ENCODE assay signal across 30 cellular contexts in the genomic region with DNA sequence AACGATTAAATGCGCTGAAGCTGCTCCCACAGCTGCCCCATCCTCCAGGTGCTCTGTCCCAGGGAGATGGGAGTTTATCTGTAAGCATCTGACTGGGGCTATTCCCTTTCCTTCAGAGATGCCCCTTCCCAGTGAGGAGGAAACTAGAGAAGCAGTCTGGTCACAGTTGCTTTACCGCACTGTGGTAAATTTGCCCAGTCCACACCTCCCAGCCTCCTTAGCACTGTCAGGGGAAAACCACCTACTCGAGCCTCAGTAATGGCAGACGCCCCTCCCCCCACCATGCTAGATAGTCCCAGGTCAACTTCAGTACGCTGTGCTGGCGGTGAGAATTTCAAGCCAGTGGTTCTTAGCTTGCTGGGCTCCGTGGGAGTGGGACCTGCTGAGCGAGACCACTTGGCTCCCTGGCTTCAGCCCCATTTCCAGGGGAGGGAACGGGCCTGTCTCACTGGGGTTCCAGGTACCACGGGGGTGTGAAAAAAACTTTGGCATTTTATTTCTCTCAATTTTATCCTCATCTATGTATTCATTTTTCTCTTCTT.
"Had no signal": no experiment of that assay in that cellular context is flagged by ENCODE, and none has a peak within 500 bp of the region (broad histone marks: within the 10 kb centered on the region; RNA-seq: fewer than 3 reads in every experiment).

No MANE protein-coding gene starts in this region.

- H3K36me3 ChIP-seq: ascending aorta, cardiac muscle cell, MG63, Peyer's patch, WERI-Rb-1 had no signal

- ATAC-seq: activated CD4-positive, alpha-beta T cell treated with anti-CD3 and anti-CD28 coated beads for 36 hours; activated CD8-positive, alpha-beta T cell treated with anti-CD3 and anti-CD28 coated beads, Interleukin-2, amount 10 ng/mL, durations not matched to agents 7 days and 5 days; PC-3 had no signal

- DNase-seq: activated CD4-positive, alpha-beta T cell treated with anti-CD3 and anti-CD28 coated beads for 36 hours; activated CD4-positive, alpha-beta T cell treated with anti-CD3 and anti-CD28 coated beads, Interleukin-2, amount 10 ng/mL, durations not matched to agents 7 days and 5 days; activated CD4-positive, alpha-beta T cell treated with anti-CD3 and anti-CD28 coated beads, Interleukin-2, amount 50 U/mL, for 48 hours; activated CD8-positive, alpha-beta T cell treated with anti-CD3 and anti-CD28 coated beads, Interleukin-2, amount 10 ng/mL, durations not matched to agents 7 days and 5 days; activated gamma-delta T cell; activated naive CD4-positive, alpha-beta T cell treated with Interleukin-2 at 50 U/mL for 16 hours; activated naive CD8-positive, alpha-beta T cell treated with anti-CD3 and anti-CD28 coated beads, Interleukin-2, amount 10 ng/mL, durations not matched to agents 7 days and 5 days; activated T-cell treated with anti-CD3 and anti-CD28 coated beads, Interleukin-2, amount 50 U/mL, for 24 hours; amygdala; MG63; NCI-H1048; NCI-H1105 treated with DMSO at 0.1 percent for 48 hours; NCI-H1436; NCI-H1694; NCI-H1930; NCI-H2081 treated with DMSO at 0.1 percent for 48 hours; NCI-H226; NCI-H446 treated with DMSO at 0.1 percent for 48 hours; NCI-H524; NCI-H69; NCI-H82; NK-92 treated with Interleukin-12 subunit alpha and Interleukin-12 subunit beta, amount 100 ng/mL, for 24 hours; PC-3; Peyer's patch; RPMI8226; SW 1271; T1000; WERI-Rb-1 had no signal

- H3K4me3 ChIP-seq: ascending aorta, cardiac muscle cell, MG63, Peyer's patch had no signal

- H3K27ac ChIP-seq: ascending aorta, cardiac muscle cell, Peyer's patch, WERI-Rb-1 had no signal

- H3K9me3 ChIP-seq: Peyer's patch had no signal

- H3K27me3 ChIP-seq: ascending aorta, cardiac muscle cell, MG63, Peyer's patch had no signal

- H3K4me1 ChIP-seq: ascending aorta, Peyer's patch had no signal
